Comparison of ENCODE assay signal across 1 cellular context in genomic region chr4:98749206-98749605, GRCh38.
TF ChIP-seq lines count a peak whose summit lies in the region.

No MANE protein-coding gene starts in this region.

TF ChIP-seq in SK-N-SH treated with all-trans-retinoic acid at 6 μM for 48 hours, 23 proteins besides CTCF, POLR2A, EP300 and RAD21 (continued from another document):
- TF ChIP-seq, protein P1, sequence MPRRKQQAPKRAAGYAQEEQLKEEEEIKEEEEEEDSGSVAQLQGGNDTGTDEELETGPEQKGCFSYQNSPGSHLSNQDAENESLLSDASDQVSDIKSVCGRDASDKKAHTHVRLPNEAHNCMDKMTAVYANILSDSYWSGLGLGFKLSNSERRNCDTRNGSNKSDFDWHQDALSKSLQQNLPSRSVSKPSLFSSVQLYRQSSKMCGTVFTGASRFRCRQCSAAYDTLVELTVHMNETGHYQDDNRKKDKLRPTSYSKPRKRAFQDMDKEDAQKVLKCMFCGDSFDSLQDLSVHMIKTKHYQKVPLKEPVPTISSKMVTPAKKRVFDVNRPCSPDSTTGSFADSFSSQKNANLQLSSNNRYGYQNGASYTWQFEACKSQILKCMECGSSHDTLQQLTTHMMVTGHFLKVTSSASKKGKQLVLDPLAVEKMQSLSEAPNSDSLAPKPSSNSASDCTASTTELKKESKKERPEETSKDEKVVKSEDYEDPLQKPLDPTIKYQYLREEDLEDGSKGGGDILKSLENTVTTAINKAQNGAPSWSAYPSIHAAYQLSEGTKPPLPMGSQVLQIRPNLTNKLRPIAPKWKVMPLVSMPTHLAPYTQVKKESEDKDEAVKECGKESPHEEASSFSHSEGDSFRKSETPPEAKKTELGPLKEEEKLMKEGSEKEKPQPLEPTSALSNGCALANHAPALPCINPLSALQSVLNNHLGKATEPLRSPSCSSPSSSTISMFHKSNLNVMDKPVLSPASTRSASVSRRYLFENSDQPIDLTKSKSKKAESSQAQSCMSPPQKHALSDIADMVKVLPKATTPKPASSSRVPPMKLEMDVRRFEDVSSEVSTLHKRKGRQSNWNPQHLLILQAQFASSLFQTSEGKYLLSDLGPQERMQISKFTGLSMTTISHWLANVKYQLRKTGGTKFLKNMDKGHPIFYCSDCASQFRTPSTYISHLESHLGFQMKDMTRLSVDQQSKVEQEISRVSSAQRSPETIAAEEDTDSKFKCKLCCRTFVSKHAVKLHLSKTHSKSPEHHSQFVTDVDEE (CRISPR knock-in tag; IDR thresholded peaks at IDR 0.05) = no peak
- TF ChIP-seq ISL1 (CRISPR knock-in tag; IDR thresholded peaks at IDR 0.05) = peak; percentile 49; the same call in 1 of the 2 replicates
